Comparison of ENCODE assay signal across 25 cellular contexts in genomic region chr5:23450187-23450586, GRCh38. TPM values are rescaled to one million over a fixed set of nuclear protein-coding genes. Genes with fewer than 3 reads are reported as not detected.
DNase-seq lines count a peak whose midpoint lies in the region; TF ChIP-seq lines count a peak whose summit lies in the region.
"Had no signal": no experiment of that assay in that cellular context is flagged by ENCODE, and none has a peak within 500 bp of the region (broad histone marks: within the 10 kb centered on the region; RNA-seq: fewer than 3 reads in every experiment).

No MANE protein-coding gene starts in this region.

- no peak overlapping the region for H3K27ac Mint-ChIP-seq in MCF 10A (ENCODE audit: low read depth, unreplicated experiment)
- H3K27ac Mint-ChIP-seq: CD8-positive, alpha-beta T cell had no signal

- intact Hi-C loops in mammary epithelial cell (cut with micrococcal nuclease): loop anchor here (2.0 kb wide), 1 partner anchor 17 kb away; no protein-coding TSS in a partner anchor
- intact Hi-C loops in MCF 10A (cut with micrococcal nuclease): loop anchor here (2.0 kb wide), 1 partner anchor 17 kb away; no protein-coding TSS in a partner anchor

- H3K9me3 Mint-ChIP-seq in MCF 10A (ENCODE audit: unreplicated experiment): no peaks in the 10 kb centered on the region

- H3K9ac ChIP-seq in mammary epithelial cell (ENCODE audit: insufficient read depth, low read length) (no peak overlapping the region), SK-N-MC (ENCODE audit: insufficient read length) (no peak overlapping the region)
- H3K9ac ChIP-seq: GM23248 had no signal

- H3K4me1 ChIP-seq in mammary epithelial cell (ENCODE audit: insufficient read depth, low read length): peaks cover 17% of the 10 kb centered on the region
- H3K4me1 ChIP-seq: Peyer's patch had no signal

- no peaks in the 10 kb centered on the region for H3K27me3 ChIP-seq in mammary epithelial cell (ENCODE audit: insufficient read depth, low read length)
- H3K27me3 ChIP-seq: Peyer's patch had no signal

- no peaks in the 10 kb centered on the region for H3K79me2 ChIP-seq in mammary epithelial cell (ENCODE audit: insufficient read depth, low read length)

- H3K4me1 Mint-ChIP-seq in MCF 10A (ENCODE audit: insufficient read depth, unreplicated experiment): peaks cover 28% of the 10 kb centered on the region

- H2AFZ ChIP-seq in mammary epithelial cell (ENCODE audit: low read depth, low read length): peak overlapping the region; percentile 81
- H2AFZ ChIP-seq: GM23248 had no signal

- no peak overlapping the region for H3K27ac ChIP-seq in mammary epithelial cell (ENCODE audit: insufficient read depth, low read depth, low read length)
- peak overlapping the region; percentile 39; the same call in 1 of the 2 replicates for H3K27ac ChIP-seq in SK-N-MC
- H3K27ac ChIP-seq: 22Rv1, GM23248, Peyer's patch had no signal

- BruUV-seq in mammary epithelial cell (replicated peaks; lab: Mats Ljungman, UMichigan) (no TSS peak), MCF 10A (replicated peaks; lab: Mats Ljungman, UMichigan) (no TSS peak)

- POLR2A ChIA-PET in MCF 10A (lab: Yijun Ruan, JAX): interaction anchor here (0.5 to 1.8 kb wide), 2 partner anchors 16 to 542 kb away, joined by 3 to 6 read pairs; no protein-coding TSS in a partner anchor

- TF ChIP-seq CTCF in mammary epithelial cell (conservative IDR thresholded peaks at IDR 0.05 in 1 of 2, IDR thresholded peaks at IDR 0.05 in 1 of 2; ENCODE audit: extremely low read depth in 1 of 2, insufficient read depth in 1 of 2, low read depth in 1 of 2, low read length in 2 of 2) (no peak), MCF 10A (IDR thresholded peaks at IDR 0.05; ENCODE audit: unreplicated experiment) (no peak)

- CTCF ChIA-PET in mammary epithelial cell (lab: Charles Lee; ENCODE audit: low non-redundant PET): interaction anchor here (0.8 kb wide), 1 partner anchor 35 kb away, joined by 4 read pairs; no protein-coding TSS in a partner anchor
- CTCF ChIA-PET in MCF 10A (lab: Yijun Ruan, JAX): interaction anchor here (0.6 kb wide), 1 partner anchor 53 kb away, joined by 3 read pairs; no protein-coding TSS in a partner anchor

- no peaks in the 10 kb centered on the region for H3K27me3 Mint-ChIP-seq in MCF 10A (ENCODE audit: insufficient read depth, unreplicated experiment)

- no peaks in the 10 kb centered on the region for H3K9me3 ChIP-seq in mammary epithelial cell (replicated peaks; ENCODE audit: insufficient read depth, low read length)
- H3K9me3 ChIP-seq in SK-N-MC (ENCODE audit: low read depth, low read length): no peaks in the 10 kb centered on the region
- H3K9me3 ChIP-seq: Peyer's patch had no signal

- H3K36me3 Mint-ChIP-seq in MCF 10A (ENCODE audit: insufficient read depth, unreplicated experiment): no peaks in the 10 kb centered on the region
- H3K36me3 Mint-ChIP-seq: CD8-positive, alpha-beta T cell had no signal

- H3K4me2 ChIP-seq in mammary epithelial cell (ENCODE audit: insufficient read depth, low read depth, low read length): peak overlapping the region; percentile 41

- 5% methylated on average over 4 of the region's 4 CpGs for WGBS in mammary epithelial cell (ENCODE audit: low coverage, missing lambda C conversion rate)

- no peak overlapping the region for H3K4me3 Mint-ChIP-seq in MCF 10A (ENCODE audit: unreplicated experiment)
- H3K4me3 Mint-ChIP-seq: CD8-positive, alpha-beta T cell had no signal

- no peaks in the 10 kb centered on the region for H3K36me3 ChIP-seq in mammary epithelial cell (ENCODE audit: insufficient read depth, low read length)
- H3K36me3 ChIP-seq in SK-N-MC (ENCODE audit: insufficient read depth, low read length): no peaks in the 10 kb centered on the region
- H3K36me3 ChIP-seq: Peyer's patch had no signal

- in situ Hi-C loops in mammary epithelial cell (cut with MboI; ENCODE audit: low sequenced_read_pairs in 2 of 2) (no loop called here), G401 (cut with HindIII; ENCODE audit: low sequenced_read_pairs) (no loop called here)

- H3K4me3 ChIP-seq in mammary epithelial cell (replicated peaks in 1 of 3; ENCODE audit: insufficient read depth in 1 of 3, low read depth in 2 of 3, low read length in 3 of 3): no peak overlapping the region
- H3K4me3 ChIP-seq in SK-N-MC: peak overlapping the region; percentile 63
- H3K4me3 ChIP-seq: GM23248, Peyer's patch had no signal

- DNase-seq in mammary epithelial cell (no peak), MCF 10A (ENCODE audit: unreplicated experiment) (no peak), SK-N-MC (ENCODE audit: low read depth, low spot score) (no peak), medulla oblongata (ENCODE audit: extremely low spot score) (peak; percentile 5), pons (ENCODE audit: low spot score) (peak; percentile 3), NCI-H2227 treated with DMSO at 0.1 percent for 48 hours (lab: John Stamatoyannopoulos, UW) (no peak), G401 (ENCODE audit: low spot score) (no peak)
- no peak for DNase-seq in activated CD4-positive, alpha-beta T cell treated with anti-CD3 and anti-CD28 coated beads, Interleukin-2, amount 50 U/mL, for 48 hours
- DNase-seq: AML-193; C1 segment of cervical spinal cord; CD8-positive, alpha-beta T cell; DND-41; GM23248; KBM-7; NCI-H1105; NCI-H146; NCI-H2029; NCI-H226; NCI-H510A treated with DMSO at 0.1 percent for 48 hours; NCI-H748 treated with DMSO at 0.1 percent for 48 hours; Peyer's patch had no signal

- no peaks in the 10 kb centered on the region for H4K20me1 ChIP-seq in mammary epithelial cell (ENCODE audit: insufficient read depth, low read length)

- dilution Hi-C loops in mammary epithelial cell (cut with HindIII; ENCODE audit: low sequenced_read_pairs): no loop called here

RNA-seq across cellular contexts. Expression of gene PRDM9, which starts 57.2 kb away (rescaled TPM):
- not detected for total RNA-seq in mammary epithelial cell
- polyA plus RNA-seq in mammary epithelial cell: not detected
- not detected for polyA minus RNA-seq in mammary epithelial cell
- total RNA-seq in MCF 10A (2022): not detected in 2 replicates
- total RNA-seq in G401 (2014; rRNA removed; shearing (Covaris generic)): not detected in 2 replicates
- total RNA-seq: CD8-positive, alpha-beta T cell; GM23248; HT1080; OCI-LY7; Peyer's patch had no signal
- polyA plus RNA-seq: AG04450, GM23248 had no signal

Comparison
In these comparisons a context has a peak if more than half of its experiments do, and no peak if none do; other contexts are left out.
1. DNase-seq: peak in medulla oblongata (single experiment) and pons (single experiment); none in mammary epithelial cell (single experiment), MCF 10A (single experiment), SK-N-MC (single experiment), NCI-H2227 treated with DMSO at 0.1 percent for 48 hours (single experiment), G401 (single experiment) and activated CD4-positive, alpha-beta T cell treated with anti-CD3 and anti-CD28 coated beads, Interleukin-2, amount 50 U/mL, for 48 hours (0 of 2).